In genomic region chr4:105894570-105895323, GRCh38 we compare ENCODE assay signal across 8 cellular contexts. TPM values are rescaled to one million over a fixed set of nuclear protein-coding genes. Genes with fewer than 3 reads are reported as not detected.
DNase-seq lines count a peak whose midpoint lies in the region; ATAC-seq and TF ChIP-seq lines count a peak whose summit lies in the region.

No MANE protein-coding gene starts in this region.

- WGBS in psoas muscle, 3 donors: 2 to 4% (median 3%) methylated on average over 21 to 24 of the region's 24 CpGs

- H3K36me3 Mint-ChIP-seq in activated naive CD4-positive, alpha-beta T cell treated with anti-CD3 and anti-CD28 coated beads, Interleukin-2, amount 10 ng/mL, durations not matched to agents 7 days and 5 days: no peaks in the 10 kb centered on the region

- H3K9me3 ChIP-seq in psoas muscle: no peaks in the 10 kb centered on the region

- intact Hi-C loops in psoas muscle (cut with DNase I): no loop called here

- CTCF ChIA-PET in activated naive CD4-positive, alpha-beta T cell treated with anti-CD3 and anti-CD28 coated beads, Interleukin-2, amount 10 ng/mL, durations not matched to agents 7 days and 5 days (lab: Charles Lee): interaction anchor here (0.6 kb wide), 1 partner anchor 168 kb away, joined by 3 read pairs; no protein-coding TSS in a partner anchor

- H3K27me3 Mint-ChIP-seq in activated naive CD4-positive, alpha-beta T cell treated with anti-CD3 and anti-CD28 coated beads, Interleukin-2, amount 10 ng/mL, durations not matched to agents 7 days and 5 days: peaks cover 66% of the 10 kb centered on the region

- no peaks in the 10 kb centered on the region for H3K4me1 ChIP-seq in foreskin keratinocyte
- no peaks in the 10 kb centered on the region for H3K4me1 ChIP-seq in psoas muscle

- H3K27me3 ChIP-seq in foreskin keratinocyte (peaks cover 79% of the 10 kb centered on the region), psoas muscle (ENCODE audit: insufficient read depth in 3 of 3, low read length in 2 of 3) (peaks cover 0 to 21% (median 0%) of the 10 kb centered on the region in 3 donors)

- H3K27ac ChIP-seq in foreskin keratinocyte (peak overlapping the region; percentile 45), psoas muscle (no peak overlapping the region)

- peak overlapping the region; percentile 76 for H3K4me3 ChIP-seq in psoas muscle

- H3K4me3 Mint-ChIP-seq in activated naive CD4-positive, alpha-beta T cell treated with anti-CD3 and anti-CD28 coated beads, Interleukin-2, amount 10 ng/mL, durations not matched to agents 7 days and 5 days: no peak overlapping the region

- H3K9me3 Mint-ChIP-seq in activated naive CD4-positive, alpha-beta T cell treated with anti-CD3 and anti-CD28 coated beads, Interleukin-2, amount 10 ng/mL, durations not matched to agents 7 days and 5 days: no peaks in the 10 kb centered on the region

- H3K4me1 Mint-ChIP-seq in activated naive CD4-positive, alpha-beta T cell treated with anti-CD3 and anti-CD28 coated beads, Interleukin-2, amount 10 ng/mL, durations not matched to agents 7 days and 5 days: peaks cover 8% of the 10 kb centered on the region

- ATAC-seq in HG02588 (IDR thresholded peaks at IDR 0.05; ENCODE audit: unreplicated experiment) (peak; percentile 24), foreskin keratinocyte (peak; percentile 54), psoas muscle (peak; percentile 38 to 56 (median 50))

- H3K36me3 ChIP-seq in psoas muscle (ENCODE audit: insufficient read depth in 1 of 2, low read depth in 1 of 2): no peaks in the 10 kb centered on the region

- in situ Hi-C loops in GM13977 (cut with MboI; ENCODE audit: low pct_unique_long_range_greater_than_20kb, low sequenced_read_pairs, unreplicated experiment): no loop called here

- DNase-seq in GM13977 (ENCODE audit: low spot score) (peak; percentile 45), NCI-H510A (lab: John Stamatoyannopoulos, UW) (peak; percentile 50), foreskin keratinocyte (peak in 1 of 2 donors; percentile 36), psoas muscle (peak in 1 of 2 donors; percentile 45), AML-193 (lab: John Stamatoyannopoulos, UW) (no peak)
- no peak for DNase-seq in activated CD4-positive, CD25-positive, alpha-beta regulatory T cell (lab: John Stamatoyannopoulos, UW)
- DNase-seq in activated naive CD4-positive, alpha-beta T cell treated with anti-CD3 and anti-CD28 coated beads, Interleukin-2, amount 10 ng/mL, durations not matched to agents 7 days and 5 days: no peak

- H3K27ac Mint-ChIP-seq in activated naive CD4-positive, alpha-beta T cell treated with anti-CD3 and anti-CD28 coated beads, Interleukin-2, amount 10 ng/mL, durations not matched to agents 7 days and 5 days: no peak overlapping the region

- TF ChIP-seq CTCF in GM13977 (IDR thresholded peaks at IDR 0.05; ENCODE audit: extremely low read depth, insufficient read depth, missing control alignments): peak; percentile 1
- TF ChIP-seq CTCF in foreskin keratinocyte (conservative IDR thresholded peaks at IDR 0.05): no peak
- no peak for TF ChIP-seq CTCF in psoas muscle (IDR thresholded peaks at IDR 0.05)

RNA-seq across cellular contexts. Expression of gene NPNT, which starts 0.5 kb away (rescaled TPM):
- total RNA-seq in foreskin keratinocyte (0.51 and 1.4 TPM in 2 replicates), psoas muscle (10 to 100 TPM in 2 of 4 donors, 1 to 10 TPM in 1, under 1 TPM in 1; 0.98 to 18.8 (median 6.5) TPM)
- polyA plus RNA-seq in foreskin keratinocyte (0.48 and 0.70 TPM in 2 replicates), psoas muscle (1 to 10 TPM; 1.8 to 5.4 (median 4.1) TPM)

Comparison
In these comparisons a context has a peak if more than half of its experiments do, and no peak if none do; other contexts are left out.
1. DNase-seq: peak in GM13977 (single experiment) and NCI-H510A (single experiment); none in activated CD4-positive, CD25-positive, alpha-beta regulatory T cell (0 of 4), activated naive CD4-positive, alpha-beta T cell treated with anti-CD3 and anti-CD28 coated beads, Interleukin-2, amount 10 ng/mL, durations not matched to agents 7 days and 5 days (single experiment) and AML-193 (0 of 2).
2. Peak in every context shown above with its lines, with median percentiles within 50 percentile points of each other: ATAC-seq.